ENCODE assay signal across 1 cellular context in genomic region chrX:53729756-53730155, GRCh38.
TF ChIP-seq lines count a peak whose summit lies in the region.

No MANE protein-coding gene starts in this region.

TF ChIP-seq in GM23338, 12 proteins besides CTCF, POLR2A, EP300 and RAD21 (continued from another document):
- TF ChIP-seq ZNF462 (CRISPR knock-in tag; IDR thresholded peaks at IDR 0.05) (no peak), CREB1 (CRISPR knock-in tag; IDR thresholded peaks at IDR 0.05; ENCODE audit: low read depth) (no peak), POLR2AphosphoS5 (IDR thresholded peaks at IDR 0.05; ENCODE audit: low read depth) (no peak), ZNF331 (CRISPR knock-in tag; IDR thresholded peaks at IDR 0.05; ENCODE audit: low read depth) (no peak)
